Comparison of ENCODE assay signal across 1 cellular context in the genomic region with DNA sequence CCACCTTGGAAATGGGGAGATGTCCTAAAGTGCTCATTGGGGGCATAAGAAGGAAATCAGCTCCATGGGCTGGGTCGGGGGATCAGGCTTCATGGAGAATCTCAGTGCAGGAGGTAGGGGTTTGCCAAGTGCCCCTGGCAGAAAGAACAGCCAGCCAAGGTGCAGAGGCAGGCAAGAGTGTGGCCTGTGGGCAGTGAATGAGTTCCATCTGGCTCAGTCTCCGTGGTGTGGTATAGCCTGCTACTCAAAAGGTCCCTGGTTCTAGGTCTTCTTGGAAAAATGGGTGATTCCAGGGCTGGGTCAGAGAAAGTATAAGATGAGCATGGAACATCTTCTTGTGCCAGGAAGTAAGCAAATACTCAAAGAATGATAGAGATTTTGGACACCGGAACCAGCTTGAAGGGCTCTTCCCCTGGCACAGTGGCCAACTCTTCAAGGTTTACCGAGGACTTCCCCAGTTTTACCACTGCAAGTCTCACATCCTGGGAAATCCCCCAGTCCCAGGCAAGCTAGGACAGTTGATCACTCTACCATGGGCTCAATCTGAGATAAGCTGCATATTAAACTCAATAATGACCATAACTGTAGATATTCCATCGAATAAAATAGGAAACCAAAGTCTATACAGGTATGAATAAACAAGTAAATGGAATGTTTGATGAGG.
TF ChIP-seq lines count a peak whose summit lies in the region.

No MANE protein-coding gene starts in this region.

TF ChIP-seq in GM12878, 131 proteins besides CTCF, POLR2A, EP300 and RAD21 (continued from another document):
- TF ChIP-seq, protein P1, sequence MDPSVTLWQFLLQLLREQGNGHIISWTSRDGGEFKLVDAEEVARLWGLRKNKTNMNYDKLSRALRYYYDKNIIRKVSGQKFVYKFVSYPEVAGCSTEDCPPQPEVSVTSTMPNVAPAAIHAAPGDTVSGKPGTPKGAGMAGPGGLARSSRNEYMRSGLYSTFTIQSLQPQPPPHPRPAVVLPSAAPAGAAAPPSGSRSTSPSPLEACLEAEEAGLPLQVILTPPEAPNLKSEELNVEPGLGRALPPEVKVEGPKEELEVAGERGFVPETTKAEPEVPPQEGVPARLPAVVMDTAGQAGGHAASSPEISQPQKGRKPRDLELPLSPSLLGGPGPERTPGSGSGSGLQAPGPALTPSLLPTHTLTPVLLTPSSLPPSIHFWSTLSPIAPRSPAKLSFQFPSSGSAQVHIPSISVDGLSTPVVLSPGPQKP (IDR thresholded peaks at IDR 0.05; ENCODE audit: low read depth, low read length): 0 out of 2 replicates have a peak, but pooled peaks have one; percentile 41
- no peak for TF ChIP-seq ZNF207 (IDR thresholded peaks at IDR 0.05; ENCODE audit: borderline replicate concordance)
- TF ChIP-seq CREM (IDR thresholded peaks at IDR 0.05; ENCODE audit: low read depth): no peak
- TF ChIP-seq NRF1 (conservative IDR thresholded peaks at IDR 0.05; ENCODE audit: low read depth, low read length): no peak
- TF ChIP-seq FOXM1 (IDR thresholded peaks at IDR 0.05; ENCODE audit: low read depth, low read length): 0 out of 2 replicates have a peak, but pooled peaks have one; percentile 34
- TF ChIP-seq NFIC (IDR thresholded peaks at IDR 0.05; ENCODE audit: low read depth, low read length): peak; percentile 28; the same call in 1 of the 2 replicates
- 0 out of 2 replicates have a peak, but pooled peaks have one; percentile 11 for TF ChIP-seq TCF12 (IDR thresholded peaks at IDR 0.05; ENCODE audit: low read depth, low read length)
